ENCODE assay signal across 21 cellular contexts in genomic region chrX:78129714-78130113, GRCh38.
"Had no signal": no experiment of that assay in that cellular context is flagged by ENCODE, and none has a peak within 500 bp of the region (broad histone marks: within the 10 kb centered on the region; RNA-seq: fewer than 3 reads in every experiment).

No MANE protein-coding gene starts in this region.

- H3K4me1 Mint-ChIP-seq: nephron progenitor cell had no signal

- H3K27ac Mint-ChIP-seq: type B pancreatic cell had no signal

- H3K4me1 ChIP-seq: ascending aorta, esophagus squamous epithelium, left lung, stomach had no signal

- H3K27me3 ChIP-seq: ascending aorta, esophagus squamous epithelium, left lung, stomach had no signal

- H3K27me3 Mint-ChIP-seq: activated CD8-positive, alpha-beta memory T cell treated with anti-CD3 and anti-CD28 coated beads, Interleukin-2, amount 10 ng/mL, durations not matched to agents 7 days and 5 days; type B pancreatic cell had no signal

- H3K9me3 Mint-ChIP-seq: T-cell, type B pancreatic cell had no signal

- H3K4me3 ChIP-seq: ascending aorta, esophagus squamous epithelium, heart right ventricle, left lung, stomach had no signal

- H3K9me3 ChIP-seq: ascending aorta, esophagus squamous epithelium, heart right ventricle, left lung, stomach had no signal

- H3K4me3 Mint-ChIP-seq: activated CD8-positive, alpha-beta memory T cell treated with anti-CD3 and anti-CD28 coated beads, Interleukin-2, amount 10 ng/mL, durations not matched to agents 7 days and 5 days; nephron progenitor cell; T-cell; type B pancreatic cell had no signal

- ATAC-seq: activated CD8-positive, alpha-beta memory T cell treated with anti-CD3 and anti-CD28 coated beads, Interleukin-2, amount 10 ng/mL, durations not matched to agents 7 days and 5 days; heart right ventricle; left lung; T-cell had no signal

- H3K27ac ChIP-seq: ascending aorta, esophagus squamous epithelium, heart right ventricle, left lung, stomach had no signal

- DNase-seq: activated CD4-positive, CD25-positive, alpha-beta regulatory T cell; activated CD8-positive, alpha-beta memory T cell treated with anti-CD3 and anti-CD28 coated beads, Interleukin-2, amount 10 ng/mL, durations not matched to agents 7 days and 5 days; activated effector memory CD4-positive, alpha-beta T cell treated with Interleukin-2 at 50 U/mL for 16 hours; activated naive CD4-positive, alpha-beta T cell treated with anti-CD3 and anti-CD28 coated beads, Interleukin-2, amount 50 U/mL, for 16 hours; activated T-cell treated with anti-CD3 and anti-CD28 coated beads, Interleukin-2, amount 50 U/mL, for 1 hour; effector CD8-positive, alpha-beta T cell; esophagus squamous epithelium; heart right ventricle; left lung; midbrain; nephron progenitor cell; nucleus accumbens; posterior cingulate gyrus; stimulated activated CD4-positive, alpha-beta T cell treated with anti-CD3 and anti-CD28 coated beads, Interleukin-12 subunit alpha, Interleukin-12 subunit beta, amount 100 ng/mL, for 4 hours; stimulated activated CD4-positive, alpha-beta T cell treated with anti-CD3 and anti-CD28 coated beads, Interleukin-1b, Interleukin-23, amount 100 ng/mL, for 48 hours; stimulated activated CD8-positive, alpha-beta memory T cell treated with anti-CD3 and anti-CD28 coated beads, Interleukin-4, amount 100 ng/mL, for 48 hours; stomach; T-cell; T1000 had no signal
